Comparison of ENCODE assay signal across 3 cellular contexts in the genomic region with DNA sequence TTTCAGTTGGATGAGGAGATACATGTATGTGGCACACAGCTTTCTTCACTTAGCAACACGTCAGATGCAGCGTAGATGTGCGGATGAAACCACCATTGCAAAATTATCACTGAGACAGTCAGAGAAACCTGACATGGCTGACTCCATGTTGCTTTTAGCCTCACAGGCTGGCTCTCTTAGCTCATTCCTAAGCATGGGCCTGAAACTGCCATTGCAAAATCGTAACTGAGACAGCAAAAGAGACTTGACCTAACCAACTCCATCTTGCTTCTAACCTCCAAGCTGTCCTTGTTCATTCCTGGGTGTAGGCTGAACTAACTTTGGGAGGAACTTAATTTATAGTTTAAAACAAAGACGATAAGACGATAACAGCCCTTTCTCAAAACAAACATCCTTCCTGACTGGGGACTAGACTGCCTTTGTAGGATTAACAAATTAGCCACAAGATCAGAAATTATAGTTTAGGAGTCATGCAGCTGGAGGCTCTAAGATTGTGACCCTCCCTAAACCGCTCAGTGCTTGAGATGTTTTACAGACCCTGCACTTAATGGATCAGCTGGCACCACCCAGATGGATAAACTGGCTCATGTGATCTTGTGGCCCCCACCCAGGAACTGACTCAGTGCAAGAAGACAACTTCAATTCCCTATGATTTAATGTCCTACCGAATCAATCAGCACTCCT.
TF ChIP-seq lines count a peak whose summit lies in the region.

No MANE protein-coding gene starts in this region.

TF ChIP-seq in SK-N-SH treated with all-trans-retinoic acid at 6 μM for 48 hours, 23 proteins besides CTCF, POLR2A, EP300 and RAD21:
- TF ChIP-seq ZFP3 (CRISPR knock-in tag; IDR thresholded peaks at IDR 0.05), result 0 out of 2 replicates have a peak, but pooled peaks have one; percentile 17

TF ChIP-seq in WTC11, 78 proteins besides CTCF, POLR2A, EP300 and RAD21:
- TF ChIP-seq USF2 (CRISPR knock-in tag; IDR thresholded peaks at IDR 0.05) (peak; percentile 52), MXD4 (CRISPR knock-in tag; IDR thresholded peaks at IDR 0.05; ENCODE audit: borderline replicate concordance) (peak; percentile 84), ZSCAN18 (CRISPR knock-in tag; IDR thresholded peaks at IDR 0.05) (peak; percentile 94; the same call in 1 of the 2 replicates), ERG (CRISPR knock-in tag; IDR thresholded peaks at IDR 0.05) (0 out of 2 replicates have a peak, but pooled peaks have one; percentile 41)

TF ChIP-seq in H1, 55 proteins besides CTCF, POLR2A, EP300 and RAD21:
- 0 out of 2 replicates have a peak, but pooled peaks have one; percentile 38 for TF ChIP-seq YY1 (IDR thresholded peaks at IDR 0.05; ENCODE audit: low read depth, low read length)
